In the genomic region with DNA sequence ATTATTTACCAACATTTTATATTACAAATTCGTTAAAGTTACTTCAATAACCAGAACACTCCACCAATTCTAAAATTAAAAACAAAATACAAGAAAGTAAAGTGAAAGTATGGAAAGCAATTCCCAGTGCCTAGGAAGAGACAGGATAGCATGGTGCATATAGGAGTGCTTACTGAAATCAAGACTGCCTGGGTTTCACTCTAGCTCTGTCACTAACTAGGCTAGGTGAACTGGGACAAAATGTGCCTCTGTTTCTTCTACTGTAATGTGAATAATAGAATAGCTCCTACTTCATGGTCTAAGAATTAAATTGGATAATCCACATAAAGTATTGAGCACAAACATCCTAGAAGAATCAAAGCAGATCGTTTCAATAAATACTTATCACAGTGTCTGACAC, we compare ENCODE assay signal across 1 cellular context.
TF ChIP-seq lines count a peak whose summit lies in the region.

No MANE protein-coding gene starts in this region.

TF ChIP-seq in WTC11, 78 proteins besides CTCF, POLR2A, EP300 and RAD21 (continued from another document):
- TF ChIP-seq MLX (CRISPR knock-in tag; IDR thresholded peaks at IDR 0.05) (no peak), NFE2L1 (CRISPR knock-in tag; IDR thresholded peaks at IDR 0.05) (no peak), PREB (CRISPR knock-in tag; IDR thresholded peaks at IDR 0.05; ENCODE audit: borderline replicate concordance) (no peak), CREB1 (CRISPR knock-in tag; IDR thresholded peaks at IDR 0.05) (no peak)
- TF ChIP-seq, protein P1, sequence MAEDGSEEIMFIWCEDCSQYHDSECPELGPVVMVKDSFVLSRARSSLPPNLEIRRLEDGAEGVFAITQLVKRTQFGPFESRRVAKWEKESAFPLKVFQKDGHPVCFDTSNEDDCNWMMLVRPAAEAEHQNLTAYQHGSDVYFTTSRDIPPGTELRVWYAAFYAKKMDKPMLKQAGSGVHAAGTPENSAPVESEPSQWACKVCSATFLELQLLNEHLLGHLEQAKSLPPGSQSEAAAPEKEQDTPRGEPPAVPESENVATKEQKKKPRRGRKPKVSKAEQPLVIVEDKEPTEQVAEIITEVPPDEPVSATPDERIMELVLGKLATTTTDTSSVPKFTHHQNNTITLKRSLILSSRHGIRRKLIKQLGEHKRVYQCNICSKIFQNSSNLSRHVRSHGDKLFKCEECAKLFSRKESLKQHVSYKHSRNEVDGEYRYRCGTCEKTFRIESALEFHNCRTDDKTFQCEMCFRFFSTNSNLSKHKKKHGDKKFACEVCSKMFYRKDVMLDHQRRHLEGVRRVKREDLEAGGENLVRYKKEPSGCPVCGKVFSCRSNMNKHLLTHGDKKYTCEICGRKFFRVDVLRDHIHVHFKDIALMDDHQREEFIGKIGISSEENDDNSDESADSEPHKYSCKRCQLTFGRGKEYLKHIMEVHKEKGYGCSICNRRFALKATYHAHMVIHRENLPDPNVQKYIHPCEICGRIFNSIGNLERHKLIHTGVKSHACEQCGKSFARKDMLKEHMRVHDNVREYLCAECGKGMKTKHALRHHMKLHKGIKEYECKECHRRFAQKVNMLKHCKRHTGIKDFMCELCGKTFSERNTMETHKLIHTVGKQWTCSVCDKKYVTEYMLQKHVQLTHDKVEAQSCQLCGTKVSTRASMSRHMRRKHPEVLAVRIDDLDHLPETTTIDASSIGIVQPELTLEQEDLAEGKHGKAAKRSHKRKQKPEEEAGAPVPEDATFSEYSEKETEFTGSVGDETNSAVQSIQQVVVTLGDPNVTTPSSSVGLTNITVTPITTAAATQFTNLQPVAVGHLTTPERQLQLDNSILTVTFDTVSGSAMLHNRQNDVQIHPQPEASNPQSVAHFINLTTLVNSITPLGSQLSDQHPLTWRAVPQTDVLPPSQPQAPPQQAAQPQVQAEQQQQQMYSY (CRISPR knock-in tag; IDR thresholded peaks at IDR 0.05), result no peak
